8 cellular contexts compared by ENCODE assay signal in the genomic region with DNA sequence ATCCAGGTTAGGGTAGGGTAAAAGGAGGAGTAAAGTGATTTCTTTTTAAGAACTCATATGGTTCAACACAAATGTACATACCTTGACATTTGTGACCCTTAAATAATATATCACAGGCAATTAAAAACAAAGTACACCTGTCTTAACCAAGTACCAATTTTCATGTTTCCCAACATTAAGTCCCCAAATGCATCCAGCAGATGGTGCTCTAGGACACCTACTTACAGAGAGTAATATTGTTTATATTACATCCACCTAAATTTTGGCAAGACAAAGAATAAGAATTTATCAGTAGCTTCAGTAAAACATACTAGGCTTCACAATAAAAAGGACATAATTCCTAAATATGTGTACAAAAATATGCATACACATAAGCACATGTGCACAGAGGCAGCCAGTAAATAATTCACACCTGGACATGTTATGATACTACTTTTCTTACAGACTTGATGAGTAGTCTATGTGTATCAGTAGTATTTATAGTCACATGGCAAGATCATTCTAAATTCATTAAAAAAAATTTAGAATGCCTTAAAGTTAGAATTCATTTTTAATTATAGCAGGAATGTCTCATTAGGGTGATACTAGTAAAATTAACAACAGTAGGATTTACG.
DNase-seq lines count a peak whose midpoint lies in the region; TF ChIP-seq lines count a peak whose summit lies in the region.

No MANE protein-coding gene starts in this region.

- no peaks in the 10 kb centered on the region for H3K79me2 ChIP-seq in hepatocyte

- H3K4me3 ChIP-seq in hepatocyte (no peak overlapping the region), MG63 (no peak overlapping the region)

- H3K36me3 ChIP-seq in hepatocyte (replicated peaks; ENCODE audit: insufficient read depth, low read depth): no peaks in the 10 kb centered on the region
- no peaks in the 10 kb centered on the region for H3K36me3 ChIP-seq in MG63

- no peaks in the 10 kb centered on the region for H3K9me3 ChIP-seq in hepatocyte (ENCODE audit: low read depth)
- H3K9me3 ChIP-seq in MG63: no peaks in the 10 kb centered on the region

- peak; percentile 32 to 48 for DNase-seq in AML-193 (lab: John Stamatoyannopoulos, UW)
- DNase-seq in NCI-H1694 (lab: John Stamatoyannopoulos, UW): peak; percentile 64
- peak; percentile 10 for DNase-seq in activated T-cell treated with anti-CD3 and anti-CD28 coated beads for 4 hours
- peak; percentile 68 for DNase-seq in hepatocyte (ENCODE audit: low spot score)
- DNase-seq in stimulated activated CD4-positive, alpha-beta T cell treated with anti-CD3 and anti-CD28 coated beads, Interleukin-2, amount 100 ng/mL, for 4 hours (ENCODE audit: low read depth): peak; percentile 28
- DNase-seq in MG63: no peak
- DNase-seq in OCI-M2 (lab: John Stamatoyannopoulos, UW; ENCODE audit: unreplicated experiment): no peak

- peak; percentile 38; the same call in 1 of the 2 replicates for TF ChIP-seq CTCF in GM12874 (IDR thresholded peaks at IDR 0.05; ENCODE audit: insufficient read depth, low read depth, low read length)
- peak; percentile 76 for TF ChIP-seq CTCF in hepatocyte (IDR thresholded peaks at IDR 0.05; ENCODE audit: poor library complexity)

- H3K27me3 ChIP-seq in hepatocyte (no peaks in the 10 kb centered on the region), MG63 (no peaks in the 10 kb centered on the region)

- H4K20me1 ChIP-seq in hepatocyte (ENCODE audit: insufficient read depth, poor library complexity, severe bottlenecking): no peaks in the 10 kb centered on the region

- no peak overlapping the region for H3K4me2 ChIP-seq in hepatocyte

- no peak overlapping the region for H3K27ac ChIP-seq in hepatocyte

- no peaks in the 10 kb centered on the region for H3K9me2 ChIP-seq in hepatocyte (replicated peaks; ENCODE audit: insufficient read depth)

- H3K4me1 ChIP-seq in hepatocyte (ENCODE audit: insufficient read depth): no peaks in the 10 kb centered on the region

- no peak overlapping the region for H2AFZ ChIP-seq in hepatocyte

- 94% methylated on average over 1 of the region's 1 CpG for WGBS in hepatocyte (ENCODE audit: low lambda C conversion rate, missing lambda C conversion rate)

Comparison
In these comparisons a context has a peak if more than half of its experiments do, and no peak if none do; other contexts are left out.
1. DNase-seq: peak in AML-193 (2 of 2), NCI-H1694 (single experiment), activated T-cell treated with anti-CD3 and anti-CD28 coated beads for 4 hours (single experiment), hepatocyte (single experiment) and stimulated activated CD4-positive, alpha-beta T cell treated with anti-CD3 and anti-CD28 coated beads, Interleukin-2, amount 100 ng/mL, for 4 hours (single experiment); none in MG63 (single experiment) and OCI-M2 (single experiment).